Comparison of ENCODE assay signal across 7 cellular contexts in genomic region chr3:9809239-9809614, GRCh38. TPM values are rescaled to one million over a fixed set of nuclear protein-coding genes. Genes with fewer than 3 reads are reported as not detected.
DNase-seq lines count a peak whose midpoint lies in the region; ATAC-seq and TF ChIP-seq lines count a peak whose summit lies in the region.

No MANE protein-coding gene starts in this region.

- in situ Hi-C loops in Panc1 (cut with HindIII; ENCODE audit: low pct_unique_long_range_greater_than_20kb, low sequenced_read_pairs) = no loop called here

- peak; percentile 56 for ATAC-seq in Panc1

- H3K23ac ChIP-seq in neuronal stem cell (ENCODE audit: low read depth, low read length, poor library complexity) = no peak overlapping the region

- H3K9ac ChIP-seq in neuronal stem cell (ENCODE audit: low read depth, low read length, poor library complexity) = no peak overlapping the region

- H3K36me3 ChIP-seq in Panc1 (ENCODE audit: control insufficient read depth, insufficient read depth, low read length) (peaks cover 5% of the 10 kb centered on the region; the same call in 1 of the 2 replicates), ectodermal cell (ENCODE audit: control insufficient read depth, insufficient read depth, low read length) (peaks cover 13% of the 10 kb centered on the region), neuronal stem cell (replicated peaks in 1 of 2; ENCODE audit: control insufficient read depth in 2 of 2, insufficient read depth in 2 of 2, low read length in 2 of 2) (peaks cover 13 to 88% of the 10 kb centered on the region in 2 donors)

- TF ChIP-seq CTCF in GM20000 (IDR thresholded peaks at IDR 0.05; ENCODE audit: extremely low read depth, missing control alignments) (no peak), Panc1 (IDR thresholded peaks at IDR 0.05) (no peak)

- no peak overlapping the region for H4K91ac ChIP-seq in neuronal stem cell (ENCODE audit: low read depth, low read length, poor library complexity)

- H3K4ac ChIP-seq in neuronal stem cell (ENCODE audit: low read length) = no peak overlapping the region

- H3K27me3 ChIP-seq in Panc1 (ENCODE audit: control insufficient read depth, insufficient read depth, low read length) = no peaks in the 10 kb centered on the region
- peaks cover 8% of the 10 kb centered on the region for H3K27me3 ChIP-seq in ectodermal cell (ENCODE audit: control insufficient read depth, insufficient read depth, low read length, poor library complexity, severe bottlenecking)
- no peaks in the 10 kb centered on the region for H3K27me3 ChIP-seq in neuronal stem cell (ENCODE audit: control insufficient read depth in 3 of 3, insufficient read depth in 3 of 3, low read depth in 1 of 3, low read length in 3 of 3)

- peak overlapping the region; percentile 73 for H3K18ac ChIP-seq in neuronal stem cell (ENCODE audit: low read length)

- no peaks in the 10 kb centered on the region for H3K9me3 ChIP-seq in Panc1 (ENCODE audit: control insufficient read depth, insufficient read depth, low read depth, low read length)
- H3K9me3 ChIP-seq in ectodermal cell (ENCODE audit: control insufficient read depth, low read length) = no peaks in the 10 kb centered on the region
- no peaks in the 10 kb centered on the region for H3K9me3 ChIP-seq in neuronal stem cell (replicated peaks in 1 of 2; ENCODE audit: control insufficient read depth in 2 of 2, insufficient read depth in 1 of 2, low read depth in 1 of 2, low read length in 2 of 2)

- POLR2A ChIA-PET in Panc1 (lab: Charles Lee) = interaction anchor here (0.5 to 0.8 kb wide), 2 partner anchors 16 to 452 kb away, joined by 4 to 8 read pairs; partner anchors contain the start of gene ARPC4

- WGBS in ectodermal cell, 2 experiments = 89 to 90% methylated on average over 4 of the region's 4 CpGs
- no CpG with 5 or more reads among the region's 4 CpGs for WGBS in neuronal stem cell (ENCODE audit: extremely low coverage in 2 of 2, insufficient read length in 2 of 2, insufficient replicate concordance in 1 of 2), 2 donors

- H2BK5ac ChIP-seq in neuronal stem cell (ENCODE audit: low read length) = peak overlapping the region; percentile 72

- H3K4me3 ChIP-seq in Panc1 (ENCODE audit: low read depth in 2 of 2, low read length in 2 of 2) (peak overlapping the region; percentile 49 to 52), ectodermal cell (ENCODE audit: insufficient read depth, low read depth, low read length) (peak overlapping the region; percentile 67), neuronal stem cell (ENCODE audit: low read length in 2 of 2) (no peak overlapping the region)

- H2BK15ac ChIP-seq in neuronal stem cell (ENCODE audit: low read length) = no peak overlapping the region

- CTCF ChIA-PET in Panc1 (lab: Charles Lee) = no interaction called here

- no TSS peak for BruUV-seq in Panc1 (replicated peaks; lab: Mats Ljungman, UMichigan)

- peaks cover 15% of the 10 kb centered on the region for H3K4me1 ChIP-seq in Panc1 (ENCODE audit: control insufficient read depth, insufficient read depth, low read length)
- peaks cover 22% of the 10 kb centered on the region for H3K4me1 ChIP-seq in ectodermal cell (ENCODE audit: control insufficient read depth, insufficient read depth, low read length)
- peaks cover 0 to 14% of the 10 kb centered on the region in 2 donors for H3K4me1 ChIP-seq in neuronal stem cell (ENCODE audit: control insufficient read depth in 2 of 2, insufficient read depth in 1 of 2, low read depth in 1 of 2, low read length in 2 of 2)

- intact Hi-C loops in Panc1 (cut with micrococcal nuclease; ENCODE audit: unreplicated experiment) = no loop called here

- H2BK12ac ChIP-seq in neuronal stem cell (ENCODE audit: low read length) = peak overlapping the region; percentile 7

- H4K8ac ChIP-seq in neuronal stem cell (ENCODE audit: low read depth, low read length) = no peak overlapping the region

- H2AFZ ChIP-seq in neuronal stem cell (ENCODE audit: low read length) = no peak overlapping the region

- peaks cover 4% of the 10 kb centered on the region for H3K79me1 ChIP-seq in neuronal stem cell (ENCODE audit: low read depth, low read length)

- DNase-seq in GM20000 (ENCODE audit: low spot score) = peak; percentile 58
- no peak for DNase-seq in Panc1 (ENCODE audit: low read depth, low spot score)
- no peak for DNase-seq in neuronal stem cell (ENCODE audit: low spot score)
- no peak for DNase-seq in cerebellar nuclear complex (lab: John Stamatoyannopoulos, UW)
- no peak for DNase-seq in NCI-H2029 treated with DMSO at 0.1 percent for 48 hours (lab: John Stamatoyannopoulos, UW)
- DNase-seq in NCI-H1092 treated with DMSO at 0.1 percent for 48 hours (lab: John Stamatoyannopoulos, UW) = no peak

- H3K14ac ChIP-seq in neuronal stem cell (ENCODE audit: low read length) = no peak overlapping the region

- H3K27ac ChIP-seq in Panc1 (ENCODE audit: low read length) (peak overlapping the region; percentile 65), ectodermal cell (ENCODE audit: insufficient read depth, low read depth, low read length, poor library complexity, severe bottlenecking) (peak overlapping the region; percentile 79), neuronal stem cell (replicated peaks; ENCODE audit: low read length) (peak overlapping the region; percentile 51)

- H2AK5ac ChIP-seq in neuronal stem cell (ENCODE audit: low read depth, low read length) = peak overlapping the region; percentile 59

- no peak overlapping the region for H2BK120ac ChIP-seq in neuronal stem cell (ENCODE audit: low read depth, low read length)

- H3K4me2 ChIP-seq in neuronal stem cell (ENCODE audit: insufficient read depth, low read length, poor library complexity, severe bottlenecking) = peak overlapping the region; percentile 75

RNA-seq across cellular contexts. Expression of gene TTLL3, which starts 0.8 kb away (rescaled TPM):
- total RNA-seq in Panc1 (2021; ENCODE audit: unreplicated experiment) = 15.7 TPM
- polyA plus RNA-seq in Panc1 (2012; ENCODE audit: insufficient read length) = 10.0 TPM
- polyA plus RNA-seq in ectodermal cell (2013, experiment 1 of 4) = 27.4 TPM
- polyA plus RNA-seq in ectodermal cell (2013, experiment 2 of 4) = 23.9 TPM
- 19.6 TPM for polyA plus RNA-seq in ectodermal cell (2013, experiment 3 of 4)
- polyA plus RNA-seq in ectodermal cell (2013, experiment 4 of 4) = 27.8 TPM
- 18.1 TPM for polyA plus RNA-seq in neuronal stem cell (2013, experiment 1 of 2)
- 16.9 TPM for polyA plus RNA-seq in neuronal stem cell (2013, experiment 2 of 2)

RNA-seq across cellular contexts. Expression of gene ARPC4, which starts 16.3 kb away (rescaled TPM):
- 117 TPM for total RNA-seq in Panc1 (2021; ENCODE audit: unreplicated experiment)
- 128 TPM for polyA plus RNA-seq in Panc1 (2012; ENCODE audit: insufficient read length)
- 149 TPM for polyA plus RNA-seq in ectodermal cell (2013, experiment 1 of 4)
- polyA plus RNA-seq in ectodermal cell (2013, experiment 2 of 4) = 155 TPM
- 90.2 TPM for polyA plus RNA-seq in ectodermal cell (2013, experiment 3 of 4)
- 104 TPM for polyA plus RNA-seq in ectodermal cell (2013, experiment 4 of 4)
- polyA plus RNA-seq in neuronal stem cell (2013, experiment 1 of 2) = 49.1 TPM
- polyA plus RNA-seq in neuronal stem cell (2013, experiment 2 of 2) = 46.8 TPM

RNA-seq across cellular contexts. Expression of gene TADA3, which starts 17.0 kb away (rescaled TPM):
- 61.3 TPM for total RNA-seq in Panc1 (2021; ENCODE audit: unreplicated experiment)
- 94.0 TPM for polyA plus RNA-seq in Panc1 (2012; ENCODE audit: insufficient read length)
- 94.5 TPM for polyA plus RNA-seq in ectodermal cell (2013, experiment 1 of 4)
- polyA plus RNA-seq in ectodermal cell (2013, experiment 2 of 4) = 92.5 TPM
- 84.5 TPM for polyA plus RNA-seq in ectodermal cell (2013, experiment 3 of 4)
- polyA plus RNA-seq in ectodermal cell (2013, experiment 4 of 4) = 98.3 TPM
- polyA plus RNA-seq in neuronal stem cell (2013, experiment 1 of 2) = 66.2 TPM
- 65.3 TPM for polyA plus RNA-seq in neuronal stem cell (2013, experiment 2 of 2)

RNA-seq across cellular contexts. Expression of gene RPUSD3, which starts 34.6 kb away (rescaled TPM):
- 40.4 TPM for total RNA-seq in Panc1 (2021; ENCODE audit: unreplicated experiment)
- 33.4 TPM for polyA plus RNA-seq in Panc1 (2012; ENCODE audit: insufficient read length)
- polyA plus RNA-seq in ectodermal cell (2013, experiment 1 of 4) = 59.2 TPM
- polyA plus RNA-seq in ectodermal cell (2013, experiment 2 of 4) = 52.3 TPM
- polyA plus RNA-seq in ectodermal cell (2013, experiment 3 of 4) = 46.2 TPM
- 59.5 TPM for polyA plus RNA-seq in ectodermal cell (2013, experiment 4 of 4)
- 47.4 TPM for polyA plus RNA-seq in neuronal stem cell (2013, experiment 1 of 2)
- polyA plus RNA-seq in neuronal stem cell (2013, experiment 2 of 2) = 44.3 TPM

RNA-seq across cellular contexts. Expression of gene CAMK1, which starts 39.5 kb away (rescaled TPM):
- 9.7 TPM for total RNA-seq in Panc1 (2021; ENCODE audit: unreplicated experiment)
- 21.1 TPM for polyA plus RNA-seq in Panc1 (2012; ENCODE audit: insufficient read length)
- polyA plus RNA-seq in ectodermal cell (2013, experiment 1 of 4) = 29.0 TPM
- 28.4 TPM for polyA plus RNA-seq in ectodermal cell (2013, experiment 2 of 4)
- polyA plus RNA-seq in ectodermal cell (2013, experiment 3 of 4) = 23.3 TPM
- polyA plus RNA-seq in ectodermal cell (2013, experiment 4 of 4) = 28.2 TPM
- 15.0 TPM for polyA plus RNA-seq in neuronal stem cell (2013, experiment 1 of 2)
- 14.5 TPM for polyA plus RNA-seq in neuronal stem cell (2013, experiment 2 of 2)

Comparison
In these comparisons a context has a peak if more than half of its experiments do, and no peak if none do; other contexts are left out.
1. H3K4me3 ChIP-seq: peak in Panc1 (2 of 2) and ectodermal cell (single experiment); none in neuronal stem cell (0 of 2).
2. Peak in every context shown above with its lines, with median percentiles within 50 percentile points of each other: H3K27ac ChIP-seq.